ENCODE assay signal across 31 cellular contexts in the genomic region with DNA sequence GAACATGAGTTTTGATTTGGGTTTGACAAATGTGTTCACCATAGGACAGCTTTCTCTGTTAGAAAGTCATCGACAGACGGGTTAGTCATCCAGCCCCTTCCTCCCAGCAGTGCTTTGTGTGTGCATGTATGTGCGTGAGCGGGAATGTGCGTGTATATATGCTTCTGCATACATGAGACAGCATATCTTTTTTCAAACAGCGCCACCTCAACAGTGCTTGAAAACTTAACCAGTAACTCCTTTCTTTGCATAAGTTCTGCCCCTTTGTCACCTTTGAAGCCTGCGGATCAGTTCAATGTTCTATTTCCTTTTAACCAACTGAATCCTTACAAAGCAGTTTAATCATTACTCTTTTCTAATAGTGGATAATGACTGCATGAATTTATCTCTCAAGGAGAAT.
A peak's percentile ranks its signal among the peaks of the same experiment; 100 is the strongest.
DNase-seq lines count a peak whose midpoint lies in the region; ATAC-seq, FAIRE-seq and TF ChIP-seq lines count a peak whose summit lies in the region.
"Had no signal": no experiment of that assay in that cellular context is flagged by ENCODE, and none has a peak within 500 bp of the region (broad histone marks: within the 10 kb centered on the region; RNA-seq: fewer than 3 reads in every experiment).

No MANE protein-coding gene starts in this region.

- H3K9me3 ChIP-seq in OCI-LY1 (ENCODE audit: low read length) (no peaks in the 10 kb centered on the region), GM12878 (replicated peaks; ENCODE audit: control insufficient read depth, insufficient read depth, low read length) (no peaks in the 10 kb centered on the region), spleen (no peaks in the 10 kb centered on the region)
- H3K9me3 ChIP-seq: A549, SK-N-SH had no signal

- no peaks in the 10 kb centered on the region for H3K79me2 ChIP-seq in OCI-LY1 (ENCODE audit: insufficient read depth, low read length)
- no peaks in the 10 kb centered on the region for H3K79me2 ChIP-seq in GM12878 (ENCODE audit: control insufficient read depth, insufficient read depth, low read length)

- TF ChIP-seq POLR2A in GM12878 (IDR thresholded peaks at IDR 0.05; ENCODE audit: low read depth, low read length) (no peak), spleen (IDR thresholded peaks at IDR 0.05) (no peak)

- H3F3A ChIP-seq in OCI-LY1 (ENCODE audit: insufficient read depth, low read length) = peaks cover 17% of the 10 kb centered on the region

- no peak for TF ChIP-seq EP300 in GM12878 (IDR thresholded peaks at IDR 0.05; ENCODE audit: borderline replicate concordance in 1 of 2, control insufficient read depth in 1 of 2, low read depth in 2 of 2, low read length in 2 of 2)

- H3K36me3 ChIP-seq in OCI-LY1 (ENCODE audit: insufficient read depth, low read length) = peaks cover 16% of the 10 kb centered on the region
- no peaks in the 10 kb centered on the region for H3K36me3 ChIP-seq in GM12878 (ENCODE audit: control insufficient read depth in 2 of 2, insufficient read depth in 2 of 2, low read length in 1 of 2)
- no peaks in the 10 kb centered on the region for H3K36me3 ChIP-seq in spleen

- H3K27ac ChIP-seq in OCI-LY1 (ENCODE audit: low read depth, low read length, poor library complexity, severe bottlenecking) = peak overlapping the region; percentile 95
- no peak overlapping the region for H3K27ac ChIP-seq in GM12878 (ENCODE audit: control insufficient read depth, insufficient read depth)
- H3K27ac ChIP-seq in spleen = peak overlapping the region in 5 of 8 donors; percentile 18 to 67 (median 41)
- H3K27ac ChIP-seq: A549, GM23248, HL-60 had no signal

- DNase-seq in GM12878 (ENCODE audit: low read depth, low spot score) = no peak
- DNase-seq in left lobe of liver (ENCODE audit: low spot score) = no peak
- DNase-seq in spleen = no peak
- DNase-seq in NCI-H146 (lab: John Stamatoyannopoulos, UW) = no peak
- no peak for DNase-seq in NCI-H526 treated with DMSO at 0.1 percent for 48 hours (lab: John Stamatoyannopoulos, UW)
- DNase-seq: AML-193; C1 segment of cervical spinal cord; CD8-positive, alpha-beta T cell; DMS 273 treated with DMSO at 0.1 percent for 48 hours; DMS79 treated with DMSO at 0.1 percent for 48 hours; GM23248; Kasumi-1; NCI-H1105 treated with DMSO at 0.1 percent for 48 hours; NCI-H1694 treated with DMSO at 0.1 percent for 48 hours; NCI-H2081 treated with DMSO at 0.1 percent for 48 hours; NCI-H2171; NCI-H226; NCI-H510A; NCI-H82; OCI-M1; SK-N-SH; T-helper 17 cell; T1000 had no signal

- H3K9ac ChIP-seq in OCI-LY1 (ENCODE audit: low read length) (peak overlapping the region; percentile 68), GM12878 (ENCODE audit: control insufficient read depth, insufficient read depth, low read length) (no peak overlapping the region)
- H3K9ac ChIP-seq: GM23248, SK-N-SH had no signal

- H4K20me1 ChIP-seq in OCI-LY1 (ENCODE audit: insufficient read depth, low read length) (no peaks in the 10 kb centered on the region), GM12878 (ENCODE audit: control insufficient read depth, insufficient read depth) (no peaks in the 10 kb centered on the region)

- SMC1A ChIA-PET in GM12878 (lab: Charles Lee; ENCODE audit: uncharacterized antibody, unreplicated experiment) = interaction anchor here (1.5 to 3.1 kb wide), 3 partner anchors 10 to 13 kb away, joined by 4 to 13 read pairs (median 5); no protein-coding TSS in a partner anchor

- peaks cover 78% of the 10 kb centered on the region for H3K4me1 ChIP-seq in OCI-LY1 (ENCODE audit: insufficient read depth, low read length, severe bottlenecking)
- no peaks in the 10 kb centered on the region for H3K4me1 ChIP-seq in GM12878 (ENCODE audit: control insufficient read depth, insufficient read depth, low read length)
- H3K4me1 ChIP-seq in spleen = peaks cover 0 to 6% (median 0%) of the 10 kb centered on the region in 6 donors
- H3K4me1 ChIP-seq: A549 had no signal

- H3K4me3 ChIP-seq in OCI-LY1 (ENCODE audit: low read depth, low read length, poor library complexity, severe bottlenecking) = peak overlapping the region; percentile 26
- no peak overlapping the region for H3K4me3 ChIP-seq in GM12878
- H3K4me3 ChIP-seq in spleen = no peak overlapping the region
- H3K4me3 ChIP-seq: A549, GM23248 had no signal

- H2AFZ ChIP-seq in OCI-LY1 (ENCODE audit: low read length) = no peak overlapping the region
- H2AFZ ChIP-seq in GM12878 (ENCODE audit: control insufficient read depth, low read depth, low read length) = no peak overlapping the region
- H2AFZ ChIP-seq: GM23248 had no signal

- in situ Hi-C loops in GM12878 (cut with MboI) = no loop called here

- intact Hi-C loops in GM12878 (cut with micrococcal nuclease; ENCODE audit: unreplicated experiment) (no loop called here), spleen (cut with DNase I; ENCODE audit: low total_unique reads) (no loop called here)

- POLR2A ChIA-PET in GM12878 (lab: Charles Lee) = interaction anchor here (1.2 kb wide), 1 partner anchor 17 kb away, joined by 3 read pairs; no protein-coding TSS in a partner anchor

- BruUV-seq in GM12878 (replicated peaks; lab: Mats Ljungman, UMichigan) = no TSS peak

- no peak for TF ChIP-seq RAD21 in GM12878 (IDR thresholded peaks at IDR 0.05; ENCODE audit: insufficient read depth, low read depth, low read length)

- RAD21 ChIA-PET in GM12878 (lab: Charles Lee; ENCODE audit: unreplicated experiment) = no interaction called here

- WGBS in GM12878 (ENCODE audit: insufficient coverage, insufficient replicate concordance, low lambda C conversion rate, missing lambda C conversion rate) = 98% methylated on average over 7 of the region's 7 CpGs
- 90 to 93% (median 92%) methylated on average over 7 of the region's 7 CpGs for WGBS in spleen, 5 donors

- H3K4me2 ChIP-seq in OCI-LY1 (ENCODE audit: low read length) = peak overlapping the region; percentile 69
- no peak overlapping the region for H3K4me2 ChIP-seq in GM12878 (ENCODE audit: control insufficient read depth, insufficient read depth)
- H3K4me2 ChIP-seq: A549, SK-N-SH had no signal

- no peak for FAIRE-seq in GM12878 (lab: Jason Lieb, UNC)
- FAIRE-seq: A549, GM19239, RCC 7860 had no signal

- H3K27me3 ChIP-seq in OCI-LY1 (ENCODE audit: insufficient read depth, low read length) (no peaks in the 10 kb centered on the region), GM12878 (replicated peaks in 1 of 2; ENCODE audit: control insufficient read depth in 2 of 2, insufficient read depth in 2 of 2, low read length in 1 of 2) (no peaks in the 10 kb centered on the region), spleen (replicated peaks in 1 of 7) (no peaks in the 10 kb centered on the region)

- no peak for ATAC-seq in GM12878
- ATAC-seq in left lobe of liver = peak; percentile 67
- no peak for ATAC-seq in GM21381 (IDR thresholded peaks at IDR 0.05; ENCODE audit: unreplicated experiment)
- no peak for ATAC-seq in GM19467 (IDR thresholded peaks at IDR 0.05; ENCODE audit: unreplicated experiment)
- ATAC-seq: A549; CD8-positive, alpha-beta T cell; HCT116; T-helper 17 cell had no signal

- peak; percentile 63; the same call in 1 of the 2 replicates for TF ChIP-seq CTCF in OCI-LY1 (IDR thresholded peaks at IDR 0.05; ENCODE audit: low read length)
- TF ChIP-seq CTCF in GM12878 (IDR thresholded peaks at IDR 0.05 in 2 of 3, conservative IDR thresholded peaks at IDR 0.05 in 1 of 3; ENCODE audit: control insufficient read depth in 2 of 3, extremely low read depth in 1 of 3, insufficient read depth in 1 of 3, low read depth in 3 of 3, low read length in 3 of 3) = no peak
- TF ChIP-seq CTCF in spleen (IDR thresholded peaks at IDR 0.05 in 8 of 11, conservative IDR thresholded peaks at IDR 0.05 in 3 of 11) = no peak

- no peaks in the 10 kb centered on the region for H3K9me2 ChIP-seq in OCI-LY1 (ENCODE audit: low read depth, low read length)
- H3K9me2 ChIP-seq: SK-N-SH had no signal

- CTCF ChIA-PET in GM12878 (lab: Yijun Ruan, JAX) = interaction anchor here (1.4 kb wide), 1 partner anchor 11 kb away, joined by 3 read pairs; no protein-coding TSS in a partner anchor

TF ChIP-seq in GM12878, 131 proteins besides CTCF, POLR2A, EP300 and RAD21:
- TF ChIP-seq, protein P1, sequence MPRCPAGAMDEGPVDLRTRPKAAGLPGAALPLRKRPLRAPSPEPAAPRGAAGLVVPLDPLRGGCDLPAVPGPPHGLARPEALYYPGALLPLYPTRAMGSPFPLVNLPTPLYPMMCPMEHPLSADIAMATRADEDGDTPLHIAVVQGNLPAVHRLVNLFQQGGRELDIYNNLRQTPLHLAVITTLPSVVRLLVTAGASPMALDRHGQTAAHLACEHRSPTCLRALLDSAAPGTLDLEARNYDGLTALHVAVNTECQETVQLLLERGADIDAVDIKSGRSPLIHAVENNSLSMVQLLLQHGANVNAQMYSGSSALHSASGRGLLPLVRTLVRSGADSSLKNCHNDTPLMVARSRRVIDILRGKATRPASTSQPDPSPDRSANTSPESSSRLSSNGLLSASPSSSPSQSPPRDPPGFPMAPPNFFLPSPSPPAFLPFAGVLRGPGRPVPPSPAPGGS (IDR thresholded peaks at IDR 0.05; ENCODE audit: borderline replicate concordance, insufficient read depth, low read depth, low read length, poor library complexity, severe bottlenecking) = peak; percentile 33
- no peak for TF ChIP-seq CHD2 (IDR thresholded peaks at IDR 0.05; ENCODE audit: borderline replicate concordance, low read depth, low read length)
TF ChIP-seq in GM12878: peak in this region for 1.
